Comparison of ENCODE assay signal across 19 cellular contexts in the genomic region with DNA sequence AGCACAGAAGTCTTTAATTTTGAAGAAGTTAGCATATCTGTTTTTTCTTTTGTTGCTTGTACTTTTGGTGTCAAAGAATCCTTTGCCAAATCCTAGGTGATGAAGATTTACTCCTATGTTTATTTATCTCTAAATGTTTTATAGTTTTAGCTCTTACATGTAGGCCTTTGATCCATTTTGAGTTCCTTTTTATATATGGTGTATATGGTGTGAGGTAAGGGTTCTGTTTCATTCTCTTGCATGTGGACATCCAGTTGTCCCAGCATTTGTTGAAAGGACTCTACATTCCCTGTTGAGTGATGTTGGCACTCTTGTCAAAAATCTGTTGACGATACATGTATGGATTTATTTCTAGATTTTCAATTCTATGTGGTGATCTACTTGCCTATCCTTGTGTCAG.
"Had no signal": no experiment of that assay in that cellular context is flagged by ENCODE, and none has a peak within 500 bp of the region (broad histone marks: within the 10 kb centered on the region; RNA-seq: fewer than 3 reads in every experiment).

No MANE protein-coding gene starts in this region.

- H3K9ac ChIP-seq: parathyroid adenoma had no signal

- H3K9me3 ChIP-seq: neutrophil had no signal

- H3K9me3 Mint-ChIP-seq: activated naive CD4-positive, alpha-beta T cell treated with anti-CD3 and anti-CD28 coated beads, Interleukin-2, amount 50 U/mL, for 24 hours; central memory CD8-positive, alpha-beta T cell had no signal

- H3K4me1 Mint-ChIP-seq: activated naive CD4-positive, alpha-beta T cell treated with anti-CD3 and anti-CD28 coated beads, Interleukin-2, amount 50 U/mL, for 24 hours; naive B cell had no signal

- H3K36me3 ChIP-seq: SJCRH30 had no signal

- H3K27ac ChIP-seq: brain microvascular endothelial cell, foreskin keratinocyte, left ventricle myocardium inferior, neutrophil, parathyroid adenoma, SJCRH30, tibial nerve had no signal

- DNase-seq: activated CD4-positive, CD25-positive, alpha-beta regulatory T cell treated with anti-CD3 and anti-CD28 coated beads, Interleukin-2, amount 50 U/mL, for 72 hours; anterior cingulate cortex; brain microvascular endothelial cell; cortex of kidney; effector CD8-positive, alpha-beta T cell; foreskin keratinocyte; glutamatergic neuron; hypothalamus; left ventricle myocardium inferior; naive B cell; SJCRH30; stimulated activated CD4-positive, alpha-beta T cell treated with anti-CD3 and anti-CD28 coated beads, Interleukin-2, amount 100 ng/mL, for 24 hours; substantia nigra; T-helper 9 cell had no signal

- H3K27me3 Mint-ChIP-seq: activated naive CD4-positive, alpha-beta T cell treated with anti-CD3 and anti-CD28 coated beads, Interleukin-2, amount 50 U/mL, for 24 hours; central memory CD8-positive, alpha-beta T cell; naive B cell had no signal

- H3K4me3 Mint-ChIP-seq: activated naive CD4-positive, alpha-beta T cell treated with anti-CD3 and anti-CD28 coated beads, Interleukin-2, amount 50 U/mL, for 24 hours; central memory CD8-positive, alpha-beta T cell; naive B cell had no signal

- H2AFZ ChIP-seq: parathyroid adenoma had no signal

- H3K4me1 ChIP-seq: foreskin keratinocyte, tibial nerve had no signal

- H3K27me3 ChIP-seq: brain microvascular endothelial cell, foreskin keratinocyte, neutrophil, SJCRH30, tibial nerve had no signal

- ATAC-seq: foreskin keratinocyte had no signal

- H3K4me3 ChIP-seq: left ventricle myocardium inferior, SJCRH30, tibial nerve had no signal
